ENCODE assay signal across 25 cellular contexts in genomic region chr13:73593199-73593765, GRCh38.
"Had no signal": no experiment of that assay in that cellular context is flagged by ENCODE, and none has a peak within 500 bp of the region (broad histone marks: within the 10 kb centered on the region; RNA-seq: fewer than 3 reads in every experiment).

No MANE protein-coding gene starts in this region.

- H3K36me3 Mint-ChIP-seq: natural killer cell treated with Interleukin-12 subunit alpha and Interleukin-12 subunit beta and Interleukin-15 and Interleukin-18, amount 100 ng/mL, for 72 hours had no signal

- H3K27ac ChIP-seq: brain microvascular endothelial cell, esophagus muscularis mucosa, foreskin keratinocyte, heart left ventricle, left ventricle myocardium inferior, right lobe of liver, thoracic aorta had no signal

- H3K9me3 ChIP-seq: esophagus muscularis mucosa, heart left ventricle, left ventricle myocardium inferior, right lobe of liver, thoracic aorta had no signal

- H3K4me3 ChIP-seq: esophagus muscularis mucosa, heart left ventricle, left ventricle myocardium inferior, lung, right lobe of liver, thoracic aorta had no signal

- H3K9me3 Mint-ChIP-seq: activated CD4-positive, alpha-beta memory T cell treated with anti-CD3 and anti-CD28 coated beads, Interleukin-2, amount 10 ng/mL, durations not matched to agents 7 days and 5 days; activated T-cell treated with anti-CD3 and anti-CD28 coated beads, Interleukin-2, amount 50 U/mL, for 24 hours; natural killer cell treated with Interleukin-12 subunit alpha and Interleukin-12 subunit beta and Interleukin-15 and Interleukin-18, amount 100 ng/mL, for 72 hours had no signal

- H3K27ac Mint-ChIP-seq: activated CD4-positive, alpha-beta memory T cell treated with anti-CD3 and anti-CD28 coated beads, Interleukin-2, amount 10 ng/mL, durations not matched to agents 7 days and 5 days; activated CD4-positive, alpha-beta T cell treated with anti-CD3 and anti-CD28 coated beads, Interleukin-2, amount 10 ng/mL, durations not matched to agents 24 days and 14 days; activated T-cell treated with anti-CD3 and anti-CD28 coated beads, Interleukin-2, amount 50 U/mL, for 24 hours; natural killer cell treated with Interleukin-12 subunit alpha and Interleukin-12 subunit beta and Interleukin-15 and Interleukin-18, amount 100 ng/mL, for 72 hours had no signal

- H3K36me3 ChIP-seq: brain microvascular endothelial cell, esophagus muscularis mucosa, heart left ventricle, left ventricle myocardium inferior, right lobe of liver, thoracic aorta had no signal

- ATAC-seq: activated CD4-positive, CD25-positive, alpha-beta regulatory T cell treated with anti-CD3 and anti-CD28 coated beads, Interleukin-2, amount 50 U/mL, for 24 hours; foreskin keratinocyte; heart left ventricle; natural killer cell treated with Interleukin-12 subunit alpha and Interleukin-12 subunit beta and Interleukin-15 and Interleukin-18, amount 100 ng/mL, for 72 hours; stimulated activated naive CD8-positive, alpha-beta T cell treated with anti-CD3 and anti-CD28 coated beads, Interleukin-15, Interleukin-2, amounts not matched to agents 100 U/mL and 50 U/mL, for 24 hours had no signal

- H3K27me3 ChIP-seq: brain microvascular endothelial cell, esophagus muscularis mucosa, foreskin keratinocyte, heart left ventricle, right lobe of liver had no signal

- H3K4me1 ChIP-seq: esophagus muscularis mucosa, heart left ventricle, left ventricle myocardium inferior, right lobe of liver had no signal

- H3K27me3 Mint-ChIP-seq: activated CD4-positive, alpha-beta memory T cell treated with anti-CD3 and anti-CD28 coated beads, Interleukin-2, amount 10 ng/mL, durations not matched to agents 7 days and 5 days; activated T-cell treated with anti-CD3 and anti-CD28 coated beads, Interleukin-2, amount 50 U/mL, for 24 hours had no signal

- H3K4me3 Mint-ChIP-seq: activated CD4-positive, alpha-beta memory T cell treated with anti-CD3 and anti-CD28 coated beads, Interleukin-2, amount 10 ng/mL, durations not matched to agents 7 days and 5 days; activated CD4-positive, alpha-beta T cell treated with anti-CD3 and anti-CD28 coated beads, Interleukin-2, amount 10 ng/mL, durations not matched to agents 24 days and 14 days; activated T-cell treated with anti-CD3 and anti-CD28 coated beads, Interleukin-2, amount 50 U/mL, for 24 hours; natural killer cell treated with Interleukin-12 subunit alpha and Interleukin-12 subunit beta and Interleukin-15 and Interleukin-18, amount 100 ng/mL, for 72 hours had no signal

- DNase-seq: activated CD4-positive, alpha-beta memory T cell treated with anti-CD3 and anti-CD28 coated beads, Interleukin-2, amount 10 ng/mL, durations not matched to agents 7 days and 5 days; activated CD4-positive, alpha-beta T cell treated with anti-CD3 and anti-CD28 coated beads, Interleukin-2, amount 10 ng/mL, durations not matched to agents 24 days and 14 days; activated CD8-positive, alpha-beta memory T cell treated with anti-CD3 and anti-CD28 coated beads, Interleukin-2, amount 50 U/mL, for 48 hours; activated gamma-delta T cell; activated naive CD4-positive, alpha-beta T cell treated with anti-CD3 and anti-CD28 coated beads, Interleukin-2, amount 50 U/mL, for 16 hours; activated T-cell treated with anti-CD3 and anti-CD28 coated beads, Interleukin-2, amount 50 U/mL, for 24 hours; amniotic stem cell; brain microvascular endothelial cell; cortex of kidney; foreskin keratinocyte; heart left ventricle; kidney glomerular epithelial cell; left ventricle myocardium inferior; mesendoderm; posterior cingulate gyrus; right lobe of liver; stimulated activated CD4-positive, alpha-beta T cell treated with anti-CD3 and anti-CD28 coated beads, Interleukin-12 subunit alpha, Interleukin-12 subunit beta, amount 100 ng/mL, for 4 hours; stimulated activated CD4-positive, alpha-beta T cell treated with anti-CD3 and anti-CD28 coated beads, Interleukin-4, amount 100 ng/mL, for 1 hour; stimulated activated naive CD8-positive, alpha-beta T cell treated with anti-CD3 and anti-CD28 coated beads, Interleukin-15, Interleukin-2, amounts not matched to agents 100 U/mL and 50 U/mL, for 24 hours; trophoblast cell had no signal
